ENCODE assay signal across 1 cellular context in the genomic region with DNA sequence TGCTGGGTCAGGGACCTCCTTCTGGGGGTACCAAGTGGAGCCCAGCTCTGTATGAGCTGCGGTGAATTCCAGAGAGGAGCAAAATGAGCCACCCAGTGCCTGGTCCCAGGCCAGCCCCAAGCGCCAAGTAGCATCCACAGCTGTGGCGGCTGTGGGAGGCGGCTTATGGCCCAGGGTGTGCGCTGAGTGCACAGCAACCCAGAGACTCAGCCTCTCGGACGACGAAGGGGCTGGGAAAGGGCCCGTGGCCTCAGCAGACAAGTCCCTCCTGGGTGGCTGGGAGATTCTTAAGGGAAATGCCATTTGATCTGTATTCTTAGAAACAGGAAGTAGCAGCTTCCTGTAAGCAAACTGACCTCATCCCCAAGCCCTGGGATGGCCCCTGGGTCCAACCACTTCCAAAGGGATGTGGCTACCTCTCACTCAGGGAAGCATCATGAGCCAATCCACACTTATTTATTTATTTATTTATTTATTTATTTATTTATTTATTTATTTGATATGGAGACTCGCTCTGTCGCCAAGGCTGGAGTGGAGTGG.
TF ChIP-seq lines count a peak whose summit lies in the region.

No MANE protein-coding gene starts in this region.

TF ChIP-seq in HepG2, 621 proteins besides CTCF, POLR2A, EP300 and RAD21 (continued from another document):
- TF ChIP-seq, protein P1, sequence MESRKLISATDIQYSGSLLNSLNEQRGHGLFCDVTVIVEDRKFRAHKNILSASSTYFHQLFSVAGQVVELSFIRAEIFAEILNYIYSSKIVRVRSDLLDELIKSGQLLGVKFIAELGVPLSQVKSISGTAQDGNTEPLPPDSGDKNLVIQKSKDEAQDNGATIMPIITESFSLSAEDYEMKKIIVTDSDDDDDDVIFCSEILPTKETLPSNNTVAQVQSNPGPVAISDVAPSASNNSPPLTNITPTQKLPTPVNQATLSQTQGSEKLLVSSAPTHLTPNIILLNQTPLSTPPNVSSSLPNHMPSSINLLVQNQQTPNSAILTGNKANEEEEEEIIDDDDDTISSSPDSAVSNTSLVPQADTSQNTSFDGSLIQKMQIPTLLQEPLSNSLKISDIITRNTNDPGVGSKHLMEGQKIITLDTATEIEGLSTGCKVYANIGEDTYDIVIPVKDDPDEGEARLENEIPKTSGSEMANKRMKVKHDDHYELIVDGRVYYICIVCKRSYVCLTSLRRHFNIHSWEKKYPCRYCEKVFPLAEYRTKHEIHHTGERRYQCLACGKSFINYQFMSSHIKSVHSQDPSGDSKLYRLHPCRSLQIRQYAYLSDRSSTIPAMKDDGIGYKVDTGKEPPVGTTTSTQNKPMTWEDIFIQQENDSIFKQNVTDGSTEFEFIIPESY (CRISPR knock-in tag; IDR thresholded peaks at IDR 0.05): peak; percentile 49; the same call in 1 of the 2 replicates
- peak; percentile 12; the same call in 1 of the 2 replicates for TF ChIP-seq GABPB1 (CRISPR knock-in tag; IDR thresholded peaks at IDR 0.05)
- TF ChIP-seq, protein P2, sequence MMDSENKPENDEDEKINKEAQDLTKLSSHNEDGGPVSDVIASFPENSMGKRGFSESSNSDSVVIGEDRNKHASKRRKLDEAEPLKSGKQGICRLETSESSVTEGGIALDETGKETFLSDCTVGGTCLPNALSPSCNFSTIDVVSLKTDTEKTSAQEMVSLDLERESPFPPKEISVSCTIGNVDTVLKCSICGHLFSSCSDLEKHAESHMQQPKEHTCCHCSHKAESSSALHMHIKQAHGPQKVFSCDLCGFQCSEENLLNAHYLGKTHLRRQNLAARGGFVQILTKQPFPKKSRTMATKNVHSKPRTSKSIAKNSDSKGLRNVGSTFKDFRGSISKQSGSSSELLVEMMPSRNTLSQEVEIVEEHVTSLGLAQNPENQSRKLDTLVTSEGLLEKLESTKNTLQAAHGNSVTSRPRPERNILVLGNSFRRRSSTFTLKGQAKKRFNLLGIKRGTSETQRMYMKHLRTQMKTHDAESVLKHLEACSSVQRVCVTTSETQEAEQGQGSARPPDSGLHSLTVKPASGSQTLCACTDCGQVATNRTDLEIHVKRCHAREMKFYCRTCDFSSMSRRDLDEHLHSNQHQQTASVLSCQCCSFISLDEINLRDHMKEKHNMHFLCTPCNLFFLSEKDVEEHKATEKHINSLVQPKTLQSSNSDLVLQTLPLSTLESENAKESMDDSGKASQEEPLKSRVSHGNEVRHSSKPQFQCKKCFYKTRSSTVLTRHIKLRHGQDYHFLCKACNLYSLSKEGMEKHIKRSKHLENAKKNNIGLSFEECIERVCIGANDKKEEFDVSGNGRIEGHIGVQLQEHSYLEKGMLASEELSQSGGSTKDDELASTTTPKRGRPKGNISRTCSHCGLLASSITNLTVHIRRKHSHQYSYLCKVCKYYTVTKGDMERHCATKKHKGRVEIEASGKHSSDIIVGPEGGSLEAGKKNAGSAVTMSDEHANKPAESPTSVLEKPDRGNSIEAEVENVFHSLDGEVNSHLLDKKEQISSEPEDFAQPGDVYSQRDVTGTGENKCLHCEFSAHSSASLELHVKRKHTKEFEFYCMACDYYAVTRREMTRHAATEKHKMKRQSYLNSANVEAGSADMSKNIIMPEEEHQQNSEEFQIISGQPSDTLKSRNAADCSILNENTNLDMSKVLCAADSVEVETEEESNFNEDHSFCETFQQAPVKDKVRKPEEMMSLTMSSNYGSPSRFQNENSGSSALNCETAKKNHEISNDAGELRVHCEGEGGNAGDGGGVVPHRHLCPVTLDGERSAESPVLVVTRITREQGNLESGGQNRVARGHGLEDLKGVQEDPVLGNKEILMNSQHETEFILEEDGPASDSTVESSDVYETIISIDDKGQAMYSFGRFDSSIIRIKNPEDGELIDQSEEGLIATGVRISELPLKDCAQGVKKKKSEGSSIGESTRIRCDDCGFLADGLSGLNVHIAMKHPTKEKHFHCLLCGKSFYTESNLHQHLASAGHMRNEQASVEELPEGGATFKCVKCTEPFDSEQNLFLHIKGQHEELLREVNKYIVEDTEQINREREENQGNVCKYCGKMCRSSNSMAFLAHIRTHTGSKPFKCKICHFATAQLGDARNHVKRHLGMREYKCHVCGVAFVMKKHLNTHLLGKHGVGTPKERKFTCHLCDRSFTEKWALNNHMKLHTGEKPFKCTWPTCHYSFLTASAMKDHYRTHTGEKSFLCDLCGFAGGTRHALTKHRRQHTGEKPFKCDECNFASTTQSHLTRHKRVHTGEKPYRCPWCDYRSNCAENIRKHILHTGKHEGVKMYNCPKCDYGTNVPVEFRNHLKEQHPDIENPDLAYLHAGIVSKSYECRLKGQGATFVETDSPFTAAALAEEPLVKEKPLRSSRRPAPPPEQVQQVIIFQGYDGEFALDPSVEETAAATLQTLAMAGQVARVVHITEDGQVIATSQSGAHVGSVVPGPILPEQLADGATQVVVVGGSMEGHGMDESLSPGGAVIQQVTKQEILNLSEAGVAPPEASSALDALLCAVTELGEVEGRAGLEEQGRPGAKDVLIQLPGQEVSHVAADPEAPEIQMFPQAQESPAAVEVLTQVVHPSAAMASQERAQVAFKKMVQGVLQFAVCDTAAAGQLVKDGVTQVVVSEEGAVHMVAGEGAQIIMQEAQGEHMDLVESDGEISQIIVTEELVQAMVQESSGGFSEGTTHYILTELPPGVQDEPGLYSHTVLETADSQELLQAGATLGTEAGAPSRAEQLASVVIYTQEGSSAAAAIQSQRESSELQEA (CRISPR knock-in tag; IDR thresholded peaks at IDR 0.05; ENCODE audit: not compliant biosample characterization): no peak
- TF ChIP-seq PCBP2 (optimal IDR thresholded peaks at IDR 0.05; ENCODE audit: low read depth, low read length, poor library complexity, severe bottlenecking): no peak
- TF ChIP-seq RARA (CRISPR knock-in tag; IDR thresholded peaks at IDR 0.05): peak; percentile 16; the same call in 1 of the 2 replicates
- peak; percentile 52; the same call in 1 of the 2 replicates for TF ChIP-seq ETV5 (CRISPR knock-in tag; IDR thresholded peaks at IDR 0.05; ENCODE audit: borderline replicate concordance)
- TF ChIP-seq ZNF768 (CRISPR knock-in tag; IDR thresholded peaks at IDR 0.05): peak; percentile 56; the same call in 1 of the 2 replicates
